In genomic region chr21:45228171-45228641, GRCh38 we compare ENCODE assay signal across 8 cellular contexts. TPM values are rescaled to one million over a fixed set of nuclear protein-coding genes. Genes with fewer than 3 reads are reported as not detected.
DNase-seq lines count a peak whose midpoint lies in the region; ATAC-seq and TF ChIP-seq lines count a peak whose summit lies in the region.

No MANE protein-coding gene starts in this region.

- no peaks in the 10 kb centered on the region for H3K9me2 ChIP-seq in hepatocyte (replicated peaks; ENCODE audit: insufficient read depth)

- H3K79me2 ChIP-seq in hepatocyte: no peaks in the 10 kb centered on the region

- ATAC-seq in GM21717 (IDR thresholded peaks at IDR 0.05; ENCODE audit: unreplicated experiment): no peak

- peaks cover 9% of the 10 kb centered on the region for H3K36me3 ChIP-seq in right atrium auricular region
- no peaks in the 10 kb centered on the region for H3K36me3 ChIP-seq in hepatocyte (replicated peaks; ENCODE audit: insufficient read depth, low read depth)

- intact Hi-C loops in cardiac septum (cut with DNase I): no loop called here

- DNase-seq in right atrium auricular region (ENCODE audit: low spot score) (peak; percentile 75), cardiac septum (ENCODE audit: low spot score) (no peak), activated T-helper 1 cell treated with Interleukin-2 at 50 U/mL for 16 hours (ENCODE audit: low read depth) (peak; percentile 29), hepatocyte (ENCODE audit: low spot score) (peak; percentile 69), SKM-1 (lab: John Stamatoyannopoulos, UW; ENCODE audit: unreplicated experiment) (no peak), NCI-H187 treated with DMSO at 0.1 percent for 48 hours (lab: John Stamatoyannopoulos, UW) (no peak)
- peak; percentile 57 to 72 for DNase-seq in stimulated activated CD8-positive, alpha-beta memory T cell treated with anti-CD3 and anti-CD28 coated beads, Interleukin-15, amount 100 ng/mL, for 4 hours (ENCODE audit: low read depth in 2 of 2)

- H3K4me2 ChIP-seq in hepatocyte: no peak overlapping the region

- H3K27me3 ChIP-seq in right atrium auricular region (no peaks in the 10 kb centered on the region), hepatocyte (no peaks in the 10 kb centered on the region)

- no peak overlapping the region for H3K27ac ChIP-seq in right atrium auricular region
- H3K27ac ChIP-seq in hepatocyte: no peak overlapping the region

- H3K9me3 ChIP-seq in right atrium auricular region: no peaks in the 10 kb centered on the region
- no peaks in the 10 kb centered on the region for H3K9me3 ChIP-seq in hepatocyte (ENCODE audit: low read depth)

- H3K4me1 ChIP-seq in right atrium auricular region: peaks cover 0 to 5% of the 10 kb centered on the region in 2 donors
- H3K4me1 ChIP-seq in hepatocyte (ENCODE audit: insufficient read depth): peaks cover 5% of the 10 kb centered on the region

- TF ChIP-seq CTCF in right atrium auricular region (IDR thresholded peaks at IDR 0.05): no peak
- TF ChIP-seq CTCF in hepatocyte (IDR thresholded peaks at IDR 0.05; ENCODE audit: poor library complexity): no peak

- 38% methylated on average over 6 of the region's 6 CpGs for WGBS in hepatocyte (ENCODE audit: low lambda C conversion rate, missing lambda C conversion rate)

- H2AFZ ChIP-seq in hepatocyte: no peak overlapping the region

- no peaks in the 10 kb centered on the region for H4K20me1 ChIP-seq in hepatocyte (ENCODE audit: insufficient read depth, poor library complexity, severe bottlenecking)

- H3K4me3 ChIP-seq in right atrium auricular region (no peak overlapping the region), hepatocyte (no peak overlapping the region)

RNA-seq across cellular contexts. Expression of gene POFUT2, which starts 59.5 kb away (rescaled TPM):
- total RNA-seq in right atrium auricular region: 10 to 100 TPM in 1 of 2 donors, 1 to 10 TPM in 1; 5.8 to 12.0 TPM
- total RNA-seq in cardiac septum: 20.1 TPM
- total RNA-seq in hepatocyte: 25.5 and 30.7 TPM in 2 replicates
- 54.4 and 57.7 TPM in 2 replicates for polyA plus RNA-seq in hepatocyte

Comparison
In these comparisons a context has a peak if more than half of its experiments do, and no peak if none do; other contexts are left out.
1. DNase-seq: peak in right atrium auricular region (single experiment), activated T-helper 1 cell treated with Interleukin-2 at 50 U/mL for 16 hours (single experiment), hepatocyte (single experiment) and stimulated activated CD8-positive, alpha-beta memory T cell treated with anti-CD3 and anti-CD28 coated beads, Interleukin-15, amount 100 ng/mL, for 4 hours (2 of 2); none in cardiac septum (single experiment), SKM-1 (single experiment) and NCI-H187 treated with DMSO at 0.1 percent for 48 hours (single experiment).